1 cellular context compared by ENCODE assay signal in the genomic region with DNA sequence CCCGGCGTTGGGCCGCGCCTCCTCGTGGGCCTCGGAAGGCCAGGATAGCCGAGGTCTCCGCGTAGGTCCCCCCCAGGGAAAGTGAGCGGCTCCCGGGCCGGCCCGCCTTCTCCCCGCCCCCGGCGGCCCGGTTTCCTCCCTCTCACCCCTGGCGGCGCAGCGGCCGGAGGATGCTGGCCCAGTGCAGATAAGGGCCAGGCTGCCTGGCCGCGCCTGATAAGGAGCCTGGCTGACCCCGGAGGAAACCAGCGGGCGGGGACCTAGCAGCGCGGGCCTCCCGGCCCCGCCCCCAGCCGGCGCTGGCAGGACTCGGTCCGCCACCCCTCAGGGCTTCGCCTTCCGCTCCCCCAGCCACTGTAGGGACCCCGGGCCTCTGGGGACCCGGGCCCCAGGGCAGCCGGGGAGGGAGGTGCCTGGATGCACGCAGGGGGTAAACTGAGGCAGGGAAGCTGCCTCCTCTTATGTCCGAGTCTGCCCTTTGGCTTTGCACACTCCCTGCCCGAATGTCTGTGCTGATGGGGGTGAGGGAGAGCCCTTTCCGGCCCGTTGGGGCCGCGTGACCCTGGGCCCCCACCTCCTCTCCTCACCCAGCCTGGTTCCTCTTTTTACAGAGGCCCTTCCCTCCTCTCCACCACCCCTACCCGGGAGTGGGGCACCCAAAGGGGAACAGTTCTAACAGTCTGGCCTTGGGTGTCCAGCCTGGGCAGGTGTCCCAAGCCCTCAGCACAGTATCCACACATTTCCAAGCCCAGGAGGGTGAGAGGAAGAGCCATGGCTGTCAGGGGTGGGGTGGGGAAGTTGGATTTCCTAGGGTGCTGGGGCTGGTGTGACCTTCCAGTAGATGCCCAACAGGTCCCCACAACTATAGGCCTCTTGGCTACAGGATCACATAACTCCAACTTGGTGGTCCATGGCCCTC.
TF ChIP-seq lines count a peak whose summit lies in the region.

A gene (minus strand): TSS at position 193 of the 919 bp plus-strand sequence. CDS start 1,687 bp downstream, outside the sequence.

TF ChIP-seq in K562, 482 proteins besides CTCF, POLR2A, EP300 and RAD21 (continued from another document and continues in another):
- TF ChIP-seq, protein P1, sequence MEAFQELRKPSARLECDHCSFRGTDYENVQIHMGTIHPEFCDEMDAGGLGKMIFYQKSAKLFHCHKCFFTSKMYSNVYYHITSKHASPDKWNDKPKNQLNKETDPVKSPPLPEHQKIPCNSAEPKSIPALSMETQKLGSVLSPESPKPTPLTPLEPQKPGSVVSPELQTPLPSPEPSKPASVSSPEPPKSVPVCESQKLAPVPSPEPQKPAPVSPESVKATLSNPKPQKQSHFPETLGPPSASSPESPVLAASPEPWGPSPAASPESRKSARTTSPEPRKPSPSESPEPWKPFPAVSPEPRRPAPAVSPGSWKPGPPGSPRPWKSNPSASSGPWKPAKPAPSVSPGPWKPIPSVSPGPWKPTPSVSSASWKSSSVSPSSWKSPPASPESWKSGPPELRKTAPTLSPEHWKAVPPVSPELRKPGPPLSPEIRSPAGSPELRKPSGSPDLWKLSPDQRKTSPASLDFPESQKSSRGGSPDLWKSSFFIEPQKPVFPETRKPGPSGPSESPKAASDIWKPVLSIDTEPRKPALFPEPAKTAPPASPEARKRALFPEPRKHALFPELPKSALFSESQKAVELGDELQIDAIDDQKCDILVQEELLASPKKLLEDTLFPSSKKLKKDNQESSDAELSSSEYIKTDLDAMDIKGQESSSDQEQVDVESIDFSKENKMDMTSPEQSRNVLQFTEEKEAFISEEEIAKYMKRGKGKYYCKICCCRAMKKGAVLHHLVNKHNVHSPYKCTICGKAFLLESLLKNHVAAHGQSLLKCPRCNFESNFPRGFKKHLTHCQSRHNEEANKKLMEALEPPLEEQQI (IDR thresholded peaks at IDR 0.05): no peak; the same call in 1 of the 2 replicates
- peak; percentile 56; the same call in 1 of the 2 replicates for TF ChIP-seq SREBF1 (IDR thresholded peaks at IDR 0.05; ENCODE audit: borderline replicate concordance, low read depth, low read length)
- TF ChIP-seq RUNX1 (IDR thresholded peaks at IDR 0.05; ENCODE audit: low read depth): peak; percentile 75; the same call in 1 of the 2 replicates
- TF ChIP-seq GABPB1 (CRISPR knock-in tag; IDR thresholded peaks at IDR 0.05): peak; percentile 80
- peak; percentile 80; the same call in 1 of the 2 replicates for TF ChIP-seq MTA1 (IDR thresholded peaks at IDR 0.05; ENCODE audit: borderline replicate concordance)
- no peak for TF ChIP-seq CBX2 (IDR thresholded peaks at IDR 0.05; ENCODE audit: insufficient read depth, low read length, poor library complexity, severe bottlenecking)
- TF ChIP-seq, protein P2, sequence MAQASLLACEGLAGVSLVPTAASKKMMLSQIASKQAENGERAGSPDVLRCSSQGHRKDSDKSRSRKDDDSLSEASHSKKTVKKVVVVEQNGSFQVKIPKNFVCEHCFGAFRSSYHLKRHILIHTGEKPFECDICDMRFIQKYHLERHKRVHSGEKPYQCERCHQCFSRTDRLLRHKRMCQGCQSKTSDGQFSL (CRISPR knock-in tag; IDR thresholded peaks at IDR 0.05): peak; percentile 55; the same call in 1 of the 2 replicates
- TF ChIP-seq, protein P2 (tag; IDR thresholded peaks at IDR 0.05): peak in 1 of 2 experiments; percentile 62; a peak in 1 of 4 replicates
- no peak; a peak in 1 of 4 replicates for TF ChIP-seq KDM4B (IDR thresholded peaks at IDR 0.05; ENCODE audit: borderline replicate concordance in 2 of 2, low read depth in 1 of 2)
- TF ChIP-seq YBX1 (IDR thresholded peaks at IDR 0.05): no peak
- no peak for TF ChIP-seq PRMT5 (CRISPR knock-in tag; IDR thresholded peaks at IDR 0.05)
- TF ChIP-seq FOXP1 (CRISPR knock-in tag; IDR thresholded peaks at IDR 0.05): 0 out of 2 replicates have a peak, but pooled peaks have one; percentile 41
- peak; percentile 98 for TF ChIP-seq PCBP1 (IDR thresholded peaks at IDR 0.05; ENCODE audit: low read depth, low read length, poor library complexity, severe bottlenecking)
- TF ChIP-seq, protein P3, sequence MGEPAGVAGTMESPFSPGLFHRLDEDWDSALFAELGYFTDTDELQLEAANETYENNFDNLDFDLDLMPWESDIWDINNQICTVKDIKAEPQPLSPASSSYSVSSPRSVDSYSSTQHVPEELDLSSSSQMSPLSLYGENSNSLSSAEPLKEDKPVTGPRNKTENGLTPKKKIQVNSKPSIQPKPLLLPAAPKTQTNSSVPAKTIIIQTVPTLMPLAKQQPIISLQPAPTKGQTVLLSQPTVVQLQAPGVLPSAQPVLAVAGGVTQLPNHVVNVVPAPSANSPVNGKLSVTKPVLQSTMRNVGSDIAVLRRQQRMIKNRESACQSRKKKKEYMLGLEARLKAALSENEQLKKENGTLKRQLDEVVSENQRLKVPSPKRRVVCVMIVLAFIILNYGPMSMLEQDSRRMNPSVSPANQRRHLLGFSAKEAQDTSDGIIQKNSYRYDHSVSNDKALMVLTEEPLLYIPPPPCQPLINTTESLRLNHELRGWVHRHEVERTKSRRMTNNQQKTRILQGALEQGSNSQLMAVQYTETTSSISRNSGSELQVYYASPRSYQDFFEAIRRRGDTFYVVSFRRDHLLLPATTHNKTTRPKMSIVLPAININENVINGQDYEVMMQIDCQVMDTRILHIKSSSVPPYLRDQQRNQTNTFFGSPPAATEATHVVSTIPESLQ (CRISPR knock-in tag; IDR thresholded peaks at IDR 0.05): no peak; the same call in 1 of the 2 replicates
- TF ChIP-seq TRIM24 (IDR thresholded peaks at IDR 0.05): peak; percentile 54 to 79; a peak in 3 of 4 replicates
- no peak for TF ChIP-seq ZNF140 (CRISPR knock-in tag; IDR thresholded peaks at IDR 0.05)
- peak; percentile 85 for TF ChIP-seq GATAD2B (IDR thresholded peaks at IDR 0.05; ENCODE audit: borderline replicate concordance)
- TF ChIP-seq, protein P4, sequence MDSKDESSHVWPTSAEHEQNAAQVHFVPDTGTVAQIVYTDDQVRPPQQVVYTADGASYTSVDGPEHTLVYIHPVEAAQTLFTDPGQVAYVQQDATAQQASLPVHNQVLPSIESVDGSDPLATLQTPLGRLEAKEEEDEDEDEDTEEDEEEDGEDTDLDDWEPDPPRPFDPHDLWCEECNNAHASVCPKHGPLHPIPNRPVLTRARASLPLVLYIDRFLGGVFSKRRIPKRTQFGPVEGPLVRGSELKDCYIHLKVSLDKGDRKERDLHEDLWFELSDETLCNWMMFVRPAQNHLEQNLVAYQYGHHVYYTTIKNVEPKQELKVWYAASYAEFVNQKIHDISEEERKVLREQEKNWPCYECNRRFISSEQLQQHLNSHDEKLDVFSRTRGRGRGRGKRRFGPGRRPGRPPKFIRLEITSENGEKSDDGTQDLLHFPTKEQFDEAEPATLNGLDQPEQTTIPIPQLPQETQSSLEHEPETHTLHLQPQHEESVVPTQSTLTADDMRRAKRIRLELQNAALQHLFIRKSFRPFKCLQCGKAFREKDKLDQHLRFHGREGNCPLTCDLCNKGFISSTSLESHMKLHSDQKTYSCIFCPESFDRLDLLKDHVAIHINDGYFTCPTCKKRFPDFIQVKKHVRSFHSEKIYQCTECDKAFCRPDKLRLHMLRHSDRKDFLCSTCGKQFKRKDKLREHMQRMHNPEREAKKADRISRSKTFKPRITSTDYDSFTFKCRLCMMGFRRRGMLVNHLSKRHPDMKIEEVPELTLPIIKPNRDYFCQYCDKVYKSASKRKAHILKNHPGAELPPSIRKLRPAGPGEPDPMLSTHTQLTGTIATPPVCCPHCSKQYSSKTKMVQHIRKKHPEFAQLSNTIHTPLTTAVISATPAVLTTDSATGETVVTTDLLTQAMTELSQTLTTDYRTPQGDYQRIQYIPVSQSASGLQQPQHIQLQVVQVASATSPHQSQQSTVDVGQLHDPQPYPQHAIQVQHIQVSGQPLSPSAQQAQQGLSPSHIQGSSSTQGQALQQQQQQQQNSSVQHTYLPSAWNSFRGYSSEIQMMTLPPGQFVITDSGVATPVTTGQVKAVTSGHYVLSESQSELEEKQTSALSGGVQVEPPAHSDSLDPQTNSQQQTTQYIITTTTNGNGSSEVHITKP (IDR thresholded peaks at IDR 0.05; ENCODE audit: partially characterized antibody): peak; percentile 98
- peak; percentile 97 for TF ChIP-seq U2AF1 (optimal IDR thresholded peaks at IDR 0.05; ENCODE audit: low read depth, low read length)
- no peak for TF ChIP-seq C11orf30 (IDR thresholded peaks at IDR 0.05; ENCODE audit: low read depth)
- TF ChIP-seq ZNF76 (CRISPR knock-in tag; IDR thresholded peaks at IDR 0.05; ENCODE audit: borderline replicate concordance): no peak
- TF ChIP-seq RAD51 (IDR thresholded peaks at IDR 0.05; ENCODE audit: borderline replicate concordance, low read depth): peak; percentile 85
- peak; percentile 80 for TF ChIP-seq KDM5B (IDR thresholded peaks at IDR 0.05; ENCODE audit: insufficient replicate concordance, low read depth, low read length)
- peak; percentile 98 for TF ChIP-seq PML (IDR thresholded peaks at IDR 0.05; ENCODE audit: low read length)
- TF ChIP-seq ZNF133 (CRISPR knock-in tag; IDR thresholded peaks at IDR 0.05): no peak
- peak; percentile 99 for TF ChIP-seq SPI1 (IDR thresholded peaks at IDR 0.05; ENCODE audit: borderline replicate concordance, low read depth, low read length)
- TF ChIP-seq PTBP1 (IDR thresholded peaks at IDR 0.05; ENCODE audit: low read depth, low read length): 0 out of 2 replicates have a peak, but pooled peaks have one; percentile 30
- no peak for TF ChIP-seq MEIS2 (IDR thresholded peaks at IDR 0.05; ENCODE audit: partially characterized antibody)
- TF ChIP-seq, protein P5, sequence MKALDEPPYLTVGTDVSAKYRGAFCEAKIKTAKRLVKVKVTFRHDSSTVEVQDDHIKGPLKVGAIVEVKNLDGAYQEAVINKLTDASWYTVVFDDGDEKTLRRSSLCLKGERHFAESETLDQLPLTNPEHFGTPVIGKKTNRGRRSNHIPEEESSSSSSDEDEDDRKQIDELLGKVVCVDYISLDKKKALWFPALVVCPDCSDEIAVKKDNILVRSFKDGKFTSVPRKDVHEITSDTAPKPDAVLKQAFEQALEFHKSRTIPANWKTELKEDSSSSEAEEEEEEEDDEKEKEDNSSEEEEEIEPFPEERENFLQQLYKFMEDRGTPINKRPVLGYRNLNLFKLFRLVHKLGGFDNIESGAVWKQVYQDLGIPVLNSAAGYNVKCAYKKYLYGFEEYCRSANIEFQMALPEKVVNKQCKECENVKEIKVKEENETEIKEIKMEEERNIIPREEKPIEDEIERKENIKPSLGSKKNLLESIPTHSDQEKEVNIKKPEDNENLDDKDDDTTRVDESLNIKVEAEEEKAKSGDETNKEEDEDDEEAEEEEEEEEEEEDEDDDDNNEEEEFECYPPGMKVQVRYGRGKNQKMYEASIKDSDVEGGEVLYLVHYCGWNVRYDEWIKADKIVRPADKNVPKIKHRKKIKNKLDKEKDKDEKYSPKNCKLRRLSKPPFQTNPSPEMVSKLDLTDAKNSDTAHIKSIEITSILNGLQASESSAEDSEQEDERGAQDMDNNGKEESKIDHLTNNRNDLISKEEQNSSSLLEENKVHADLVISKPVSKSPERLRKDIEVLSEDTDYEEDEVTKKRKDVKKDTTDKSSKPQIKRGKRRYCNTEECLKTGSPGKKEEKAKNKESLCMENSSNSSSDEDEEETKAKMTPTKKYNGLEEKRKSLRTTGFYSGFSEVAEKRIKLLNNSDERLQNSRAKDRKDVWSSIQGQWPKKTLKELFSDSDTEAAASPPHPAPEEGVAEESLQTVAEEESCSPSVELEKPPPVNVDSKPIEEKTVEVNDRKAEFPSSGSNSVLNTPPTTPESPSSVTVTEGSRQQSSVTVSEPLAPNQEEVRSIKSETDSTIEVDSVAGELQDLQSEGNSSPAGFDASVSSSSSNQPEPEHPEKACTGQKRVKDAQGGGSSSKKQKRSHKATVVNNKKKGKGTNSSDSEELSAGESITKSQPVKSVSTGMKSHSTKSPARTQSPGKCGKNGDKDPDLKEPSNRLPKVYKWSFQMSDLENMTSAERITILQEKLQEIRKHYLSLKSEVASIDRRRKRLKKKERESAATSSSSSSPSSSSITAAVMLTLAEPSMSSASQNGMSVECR (CRISPR knock-in tag; IDR thresholded peaks at IDR 0.05): no peak; the same call in 1 of the 2 replicates
- TF ChIP-seq MCM5 (IDR thresholded peaks at IDR 0.05; ENCODE audit: low read depth): no peak
- no peak for TF ChIP-seq ERF (CRISPR knock-in tag; IDR thresholded peaks at IDR 0.05)
- TF ChIP-seq TEAD4 (IDR thresholded peaks at IDR 0.05; ENCODE audit: low read length): peak; percentile 98
- no peak for TF ChIP-seq TEAD4 (CRISPR knock-in tag; IDR thresholded peaks at IDR 0.05; ENCODE audit: borderline replicate concordance)
- no peak for TF ChIP-seq NFE2 (IDR thresholded peaks at IDR 0.05; ENCODE audit: low read depth)
- TF ChIP-seq CREB1 (IDR thresholded peaks at IDR 0.05): peak; percentile 83
- TF ChIP-seq CREB1 (CRISPR knock-in tag; IDR thresholded peaks at IDR 0.05): no peak; the same call in none of the 2 replicates
- no peak for TF ChIP-seq NCOA4 (IDR thresholded peaks at IDR 0.05; ENCODE audit: partially characterized antibody)
- no peak for TF ChIP-seq PRPF4 (IDR thresholded peaks at IDR 0.05; ENCODE audit: insufficient read depth, low read depth, low read length, poor library complexity, severe bottlenecking)
- peak; percentile 91 for TF ChIP-seq ATF7 (IDR thresholded peaks at IDR 0.05)
- TF ChIP-seq TSC22D4 (tag; IDR thresholded peaks at IDR 0.05): no peak
- TF ChIP-seq, protein P6, sequence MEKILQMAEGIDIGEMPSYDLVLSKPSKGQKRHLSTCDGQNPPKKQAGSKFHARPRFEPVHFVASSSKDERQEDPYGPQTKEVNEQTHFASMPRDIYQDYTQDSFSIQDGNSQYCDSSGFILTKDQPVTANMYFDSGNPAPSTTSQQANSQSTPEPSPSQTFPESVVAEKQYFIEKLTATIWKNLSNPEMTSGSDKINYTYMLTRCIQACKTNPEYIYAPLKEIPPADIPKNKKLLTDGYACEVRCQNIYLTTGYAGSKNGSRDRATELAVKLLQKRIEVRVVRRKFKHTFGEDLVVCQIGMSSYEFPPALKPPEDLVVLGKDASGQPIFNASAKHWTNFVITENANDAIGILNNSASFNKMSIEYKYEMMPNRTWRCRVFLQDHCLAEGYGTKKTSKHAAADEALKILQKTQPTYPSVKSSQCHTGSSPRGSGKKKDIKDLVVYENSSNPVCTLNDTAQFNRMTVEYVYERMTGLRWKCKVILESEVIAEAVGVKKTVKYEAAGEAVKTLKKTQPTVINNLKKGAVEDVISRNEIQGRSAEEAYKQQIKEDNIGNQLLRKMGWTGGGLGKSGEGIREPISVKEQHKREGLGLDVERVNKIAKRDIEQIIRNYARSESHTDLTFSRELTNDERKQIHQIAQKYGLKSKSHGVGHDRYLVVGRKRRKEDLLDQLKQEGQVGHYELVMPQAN (IDR thresholded peaks at IDR 0.05; ENCODE audit: borderline replicate concordance): peak; percentile 45; the same call in 1 of the 2 replicates
- 0 out of 2 replicates have a peak, but pooled peaks have one; percentile 14 for TF ChIP-seq CBX5 (IDR thresholded peaks at IDR 0.05; ENCODE audit: borderline replicate concordance, low read depth)
- TF ChIP-seq HMG20B (CRISPR knock-in tag; IDR thresholded peaks at IDR 0.05): no peak
- TF ChIP-seq TAF7 (tag; IDR thresholded peaks at IDR 0.05): peak; percentile 15
- peak; percentile 49; the same call in 1 of the 2 replicates for TF ChIP-seq ZNF174 (CRISPR knock-in tag; IDR thresholded peaks at IDR 0.05)
